14 cellular contexts compared by ENCODE assay signal in the genomic region with DNA sequence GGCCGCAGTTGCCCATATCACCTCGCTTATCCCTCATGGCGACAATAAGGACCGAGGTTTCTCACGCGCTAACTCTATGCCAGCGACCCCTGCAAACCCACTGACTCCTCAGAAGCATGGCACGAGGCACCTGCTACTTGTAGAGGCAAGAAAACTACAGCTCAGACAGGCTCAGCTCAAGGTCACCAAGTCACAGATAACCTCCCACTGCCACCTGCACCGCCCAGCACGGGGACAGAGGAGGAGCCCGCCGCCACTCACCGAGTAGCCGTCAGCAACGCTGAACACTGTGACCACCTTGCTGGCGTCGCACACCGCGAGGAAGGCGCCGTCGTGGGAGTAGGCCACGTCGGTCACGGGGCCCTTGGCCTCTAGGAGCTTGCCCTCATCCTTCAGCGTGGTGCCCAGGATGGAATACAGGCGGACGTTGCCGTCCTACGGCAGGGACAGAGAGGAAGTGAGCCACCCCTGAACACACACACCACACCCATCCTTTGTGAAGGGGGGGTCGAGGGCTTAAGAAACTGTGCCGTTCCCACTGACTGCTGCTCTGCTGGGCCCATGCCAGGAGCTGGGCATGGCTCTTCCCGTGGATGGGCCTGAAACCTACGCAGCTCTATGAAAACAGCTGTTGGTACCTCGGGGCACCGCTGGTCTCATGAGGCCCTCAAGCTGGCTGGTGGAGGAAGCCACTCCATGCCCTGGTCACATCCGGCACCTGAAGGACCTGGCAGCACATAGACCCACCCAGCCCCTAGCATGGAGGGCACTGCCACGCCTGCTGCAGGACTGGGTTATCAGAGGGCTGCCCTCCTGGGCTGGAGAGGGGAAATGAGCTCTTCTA. TPM values are rescaled to one million over a fixed set of nuclear protein-coding genes. Genes with fewer than 3 reads are reported as not detected.
A peak's percentile ranks its signal among the peaks of the same experiment; 100 is the strongest.
DNase-seq lines count a peak whose midpoint lies in the region; ATAC-seq, FAIRE-seq and TF ChIP-seq lines count a peak whose summit lies in the region.
"Had no signal": no experiment of that assay in that cellular context is flagged by ENCODE, and none has a peak within 500 bp of the region (broad histone marks: within the 10 kb centered on the region; RNA-seq: fewer than 3 reads in every experiment).

No MANE protein-coding gene starts in this region.

- no peak for TF ChIP-seq POLR2A in K562 (conservative IDR thresholded peaks at IDR 0.05)

- no peak for TF ChIP-seq CTCF in K562 (IDR thresholded peaks at IDR 0.05 in 2 of 3, conservative IDR thresholded peaks at IDR 0.05 in 1 of 3; ENCODE audit: insufficient read depth in 2 of 3, low read depth in 1 of 3, low read length in 3 of 3)
- no peak for TF ChIP-seq CTCF in upper lobe of right lung (IDR thresholded peaks at IDR 0.05)

- H3K36me3 ChIP-seq in K562 (ENCODE audit: control insufficient read depth, insufficient read depth, low read length): peaks cover 93% of the 10 kb centered on the region; the same call in 2 of the 3 replicates
- peaks cover 100% of the 10 kb centered on the region for H3K36me3 ChIP-seq in upper lobe of right lung

- no peaks in the 10 kb centered on the region for H3K79me2 ChIP-seq in K562 (ENCODE audit: control insufficient read depth, insufficient read depth, low read length)

- H3K9me1 ChIP-seq in K562 (ENCODE audit: control insufficient read depth, insufficient read depth, low read length): peaks cover 4% of the 10 kb centered on the region

- H4K20me1 ChIP-seq in K562 (replicated peaks; ENCODE audit: control insufficient read depth, insufficient read depth, low read length): no peaks in the 10 kb centered on the region; the same call in none of the 2 replicates

- H3K27ac Mint-ChIP-seq in activated T-cell treated with anti-CD3 and anti-CD28 coated beads, Interleukin-2, amount 50 U/mL, for 24 hours: peak overlapping the region; percentile 79
- H3K27ac Mint-ChIP-seq in activated T-cell treated with anti-CD3 and anti-CD28 coated beads, Interleukin-2, amount 50 U/mL, for 72 hours: no peak overlapping the region

- no peak overlapping the region; a peak in 1 of 4 replicates for H3K9ac ChIP-seq in K562 (ENCODE audit: insufficient read depth in 1 of 2, low read depth in 2 of 2, low read length in 2 of 2)

- H2AFZ ChIP-seq in K562 (ENCODE audit: low read depth, low read length): no peak overlapping the region

- H3K27me3 ChIP-seq in K562 (ENCODE audit: control insufficient read depth in 2 of 2, insufficient read depth in 2 of 2, low read length in 2 of 2) (no peaks in the 10 kb centered on the region; a peak in 1 of 5 replicates), upper lobe of right lung (no peaks in the 10 kb centered on the region)

- TF ChIP-seq EP300 in K562 (IDR thresholded peaks at IDR 0.05; ENCODE audit: low read length): no peak

- H3K9me3 Mint-ChIP-seq in activated T-cell treated with anti-CD3 and anti-CD28 coated beads, Interleukin-2, amount 50 U/mL, for 24 hours: no peaks in the 10 kb centered on the region
- no peaks in the 10 kb centered on the region for H3K9me3 Mint-ChIP-seq in activated T-cell treated with anti-CD3 and anti-CD28 coated beads, Interleukin-2, amount 50 U/mL, for 72 hours

- H3K4me1 ChIP-seq in K562 (replicated peaks in 1 of 2; ENCODE audit: control insufficient read depth in 2 of 2, insufficient read depth in 2 of 2, low read length in 2 of 2): peaks cover 0 to 7% of the 10 kb centered on the region in 2 experiments; a peak in 2 of 5 replicates
- H3K4me1 ChIP-seq in upper lobe of right lung: peaks cover 11% of the 10 kb centered on the region

- no peak overlapping the region for H3K4me3 ChIP-seq in K562
- H3K4me3 ChIP-seq in upper lobe of right lung: no peak overlapping the region

- H3K27ac ChIP-seq in K562 (ENCODE audit: extremely low read depth, low read depth, low read length) (no peak overlapping the region), upper lobe of right lung (peak overlapping the region; percentile 72)
- H3K27ac ChIP-seq: HL-60 had no signal

- POLR2A ChIA-PET in K562 (lab: Yijun Ruan, JAX): interaction anchor here (0.7 to 1.8 kb wide), 4 partner anchors 12 to 40 kb away, joined by 3 to 4 read pairs (median 4); no protein-coding TSS in a partner anchor

- H3K27me3 Mint-ChIP-seq in activated T-cell treated with anti-CD3 and anti-CD28 coated beads, Interleukin-2, amount 50 U/mL, for 24 hours: no peaks in the 10 kb centered on the region
- H3K27me3 Mint-ChIP-seq in activated T-cell treated with anti-CD3 and anti-CD28 coated beads, Interleukin-2, amount 50 U/mL, for 72 hours (ENCODE audit: low read depth): no peaks in the 10 kb centered on the region

- peak; percentile 26 for DNase-seq in activated T-cell treated with anti-CD3 and anti-CD28 coated beads, Interleukin-2, amount 50 U/mL, for 24 hours
- DNase-seq in activated T-cell treated with anti-CD3 and anti-CD28 coated beads, Interleukin-2, amount 50 U/mL, for 72 hours: no peak
- DNase-seq in K562 (ENCODE audit: extremely low read depth in 1 of 4, low spot score in 3 of 4) (peak in 2 of 4 experiments; percentile 14 to 26), left colon (no peak), upper lobe of right lung (peak; percentile 67), SKM-1 treated with dmso at 0.1 percent for 144 hours (lab: John Stamatoyannopoulos, UW; ENCODE audit: unreplicated experiment) (no peak), NCI-H1930 (lab: John Stamatoyannopoulos, UW) (no peak), retina (no peak)
- DNase-seq: EL, glutamatergic neuron, mesenchymal stem cell, MV-4-11, NCI-H510A had no signal

- no peak for TF ChIP-seq RAD21 in K562 (CRISPR knock-in tag; conservative IDR thresholded peaks at IDR 0.05 in 1 of 2, IDR thresholded peaks at IDR 0.05 in 1 of 2)

- H3K4me2 ChIP-seq in K562 (ENCODE audit: insufficient read depth, low read length): no peak overlapping the region

- in situ Hi-C loops in K562 (cut with MboI): no loop called here

- H3K9me3 ChIP-seq in K562 (replicated peaks; ENCODE audit: control insufficient read depth, insufficient read depth, low read depth, low read length) (no peaks in the 10 kb centered on the region), upper lobe of right lung (no peaks in the 10 kb centered on the region)

- intact Hi-C loops in K562 (cut with micrococcal nuclease): no loop called here
- intact Hi-C loops in left colon (cut with DNase I, micrococcal nuclease): no loop called here
- intact Hi-C loops in upper lobe of right lung (cut with DNase I): no loop called here

- H3K36me3 Mint-ChIP-seq in activated T-cell treated with anti-CD3 and anti-CD28 coated beads, Interleukin-2, amount 50 U/mL, for 24 hours (ENCODE audit: low read depth): peaks cover 99% of the 10 kb centered on the region
- peaks cover 11 to 17% of the 10 kb centered on the region in 2 donors for H3K36me3 Mint-ChIP-seq in activated T-cell treated with anti-CD3 and anti-CD28 coated beads, Interleukin-2, amount 50 U/mL, for 72 hours (ENCODE audit: insufficient read depth in 2 of 2)

- no peak overlapping the region for H3K4me3 Mint-ChIP-seq in activated T-cell treated with anti-CD3 and anti-CD28 coated beads, Interleukin-2, amount 50 U/mL, for 24 hours
- H3K4me3 Mint-ChIP-seq in activated T-cell treated with anti-CD3 and anti-CD28 coated beads, Interleukin-2, amount 50 U/mL, for 72 hours: no peak overlapping the region

- CTCF ChIA-PET in K562 (lab: Yijun Ruan, JAX; ENCODE audit: low intra/inter-chr PET ratio): no interaction called here

- no TSS peak for BruUV-seq in K562 (replicated peaks; lab: Mats Ljungman, UMichigan)

- FAIRE-seq in K562 (lab: Jason Lieb, UNC): no peak

- no peak for ATAC-seq in activated T-cell treated with anti-CD3 and anti-CD28 coated beads, Interleukin-2, amount 50 U/mL, for 72 hours (replicated peaks in 1 of 2)
- ATAC-seq in K562 (no peak), left colon (peak; percentile 35), upper lobe of right lung (peak; percentile 78)

- 93% methylated on average over 29 of the region's 38 CpGs for WGBS in K562 (ENCODE audit: insufficient coverage, low coverage, missing lambda C conversion rate)

- H3K4me1 Mint-ChIP-seq in activated T-cell treated with anti-CD3 and anti-CD28 coated beads, Interleukin-2, amount 50 U/mL, for 24 hours (ENCODE audit: low read depth): peaks cover 13% of the 10 kb centered on the region
- no peaks in the 10 kb centered on the region for H3K4me1 Mint-ChIP-seq in activated T-cell treated with anti-CD3 and anti-CD28 coated beads, Interleukin-2, amount 50 U/mL, for 72 hours (ENCODE audit: low read depth)

RNA-seq across cellular contexts. Expression of a gene that starts 38.9 kb away (rescaled TPM):
- total RNA-seq in activated T-cell treated with anti-CD3 and anti-CD28 coated beads, Interleukin-2, amount 50 U/mL, for 72 hours: 100 to 1,000 TPM; 304 to 326 TPM
- total RNA-seq in K562 (2011; cell fraction: chromatin; rRNA removed; ENCODE audit: low replicate concordance): 72.4 and 125 TPM in 2 replicates
- total RNA-seq in K562 (2011; cell fraction: nucleolus; rRNA removed): 75.3 and 90.2 TPM in 2 replicates
- 64.2 and 70.3 TPM in 2 replicates for total RNA-seq in K562 (2011; cell fraction: nucleoplasm; rRNA removed)
- total RNA-seq in K562 (2014; rRNA removed) (151 and 154 TPM in 2 replicates), K562 (2014; rRNA removed; fragmentation: Illumina TruSeq; extraction: Trizol) (111 and 112 TPM in 2 replicates), K562 (2015; rRNA removed; fragmentation: Illumina TruSeq; extraction: Trizol) (120 and 124 TPM in 2 replicates), K562 (2021) (186 and 213 TPM in 2 replicates), left colon (100 to 1,000 TPM; 448 to 457 TPM), upper lobe of right lung (234 TPM)
- polyA plus RNA-seq in K562 (2011; rRNA removed) (140 and 186 TPM in 2 replicates), K562 (2014; fragmentation: Illumina TruSeq; extraction: Trizol) (139 and 149 TPM in 2 replicates), K562 (2014; fragmentation: Nextera tagmentation; extraction: Ambion mirVana) (10 to 100 TPM; 16.1 to 23.0 TPM), K562 (2014; rRNA removed) (120 and 125 TPM in 2 replicates)
- 176 and 298 TPM in 2 replicates for polyA plus RNA-seq in K562 (2011; cell fraction: cytosol; rRNA removed)
- 133 and 190 TPM in 2 replicates for polyA plus RNA-seq in K562 (2011; cell fraction: nucleus; rRNA removed)
- 144 and 177 TPM in 2 replicates for polyA plus RNA-seq in K562 (2012)
- polyA minus RNA-seq in K562 (2011; rRNA and poly(A)+ RNA removed): 188 and 256 TPM in 2 replicates
- polyA minus RNA-seq in K562 (2011; cell fraction: cytosol; rRNA and poly(A)+ RNA removed): 111 and 132 TPM in 2 replicates
- 53.7 and 56.2 TPM in 2 replicates for polyA minus RNA-seq in K562 (2011; cell fraction: nucleus; rRNA and poly(A)+ RNA removed)

RNA-seq across cellular contexts. Expression of a gene that starts 56.4 kb away (rescaled TPM):
- 1 to 10 TPM; 1.1 to 1.7 TPM for total RNA-seq in activated T-cell treated with anti-CD3 and anti-CD28 coated beads, Interleukin-2, amount 50 U/mL, for 72 hours
- 0.53 and 2.7 TPM in 2 replicates for total RNA-seq in K562 (2011; cell fraction: chromatin; rRNA removed; ENCODE audit: low replicate concordance)
- total RNA-seq in K562 (2011; cell fraction: nucleolus; rRNA removed): 1.2 and 1.8 TPM in 2 replicates
- 0.88 and 2.0 TPM in 2 replicates for total RNA-seq in K562 (2011; cell fraction: nucleoplasm; rRNA removed)
- total RNA-seq in K562 (2014; rRNA removed) (0.57 and 1.3 TPM in 2 replicates), K562 (2014; rRNA removed; fragmentation: Illumina TruSeq; extraction: Trizol) (0.15 and 0.51 TPM in 2 replicates), K562 (2015; rRNA removed; fragmentation: Illumina TruSeq; extraction: Trizol) (0.23 and 0.36 TPM in 2 replicates), K562 (2021) (0.49 and 0.60 TPM in 2 replicates), left colon (1 to 10 TPM; 5.1 to 5.2 TPM), upper lobe of right lung (19.0 TPM)
- polyA plus RNA-seq in K562 (2011; rRNA removed) (0.31 and 0.52 TPM in 2 replicates), K562 (2014; fragmentation: Illumina TruSeq; extraction: Trizol) (0.37 and 0.86 TPM in 2 replicates), K562 (2014; fragmentation: Nextera tagmentation; extraction: Ambion mirVana) (under 1 TPM; 0.76 to 0.79 TPM), K562 (2014; rRNA removed) (0.78 and 1.9 TPM in 2 replicates)
- polyA plus RNA-seq in K562 (2011; cell fraction: cytosol; rRNA removed): 0.24 and 0.30 TPM in 2 replicates
- polyA plus RNA-seq in K562 (2011; cell fraction: nucleus; rRNA removed): 0.70 and 1.9 TPM in 2 replicates
- 0.76 and 0.96 TPM in 2 replicates for polyA plus RNA-seq in K562 (2012)
- 0.25 and 0.33 TPM in 2 replicates for polyA minus RNA-seq in K562 (2011; rRNA and poly(A)+ RNA removed)
- not detected in 2 replicates for polyA minus RNA-seq in K562 (2011; cell fraction: cytosol; rRNA and poly(A)+ RNA removed)
- 2.6 TPM in 2 replicates for polyA minus RNA-seq in K562 (2011; cell fraction: nucleus; rRNA and poly(A)+ RNA removed)

Comparison
In these comparisons a context has a peak if more than half of its experiments do, and no peak if none do; other contexts are left out.
1. DNase-seq: peak in activated T-cell treated with anti-CD3 and anti-CD28 coated beads, Interleukin-2, amount 50 U/mL, for 24 hours (single experiment) and upper lobe of right lung (single experiment); none in activated T-cell treated with anti-CD3 and anti-CD28 coated beads, Interleukin-2, amount 50 U/mL, for 72 hours (0 of 2), left colon (0 of 2), SKM-1 treated with dmso at 0.1 percent for 144 hours (single experiment), NCI-H1930 (0 of 2) and retina (single experiment).
2. ATAC-seq: peak in left colon (single experiment) and upper lobe of right lung (single experiment); none in activated T-cell treated with anti-CD3 and anti-CD28 coated beads, Interleukin-2, amount 50 U/mL, for 72 hours (0 of 2) and K562 (single experiment).